Comparison of ENCODE assay signal across 23 cellular contexts in the genomic region with DNA sequence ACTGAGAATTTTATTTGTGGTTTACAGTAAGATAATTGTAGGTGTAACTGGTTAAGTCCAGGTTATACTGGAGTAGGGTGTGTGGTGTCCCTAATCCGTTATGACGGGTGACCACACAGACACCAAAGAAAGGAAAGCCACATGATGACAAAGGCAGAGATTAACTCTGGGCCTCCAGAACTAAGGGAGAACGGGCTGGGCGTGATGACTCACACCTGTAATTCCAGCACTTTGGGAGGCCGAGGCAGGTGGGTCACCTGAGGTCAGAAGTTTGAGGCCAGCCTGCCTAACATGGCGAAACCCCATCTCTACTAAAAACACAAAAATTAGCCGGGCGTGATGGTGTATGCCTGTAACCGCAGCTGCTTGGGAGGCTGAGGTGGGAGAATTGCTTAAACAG. TPM values are rescaled to one million over a fixed set of nuclear protein-coding genes. Genes with fewer than 3 reads are reported as not detected.
DNase-seq lines count a peak whose midpoint lies in the region; ATAC-seq lines count a peak whose summit lies in the region.
"Had no signal": no experiment of that assay in that cellular context is flagged by ENCODE, and none has a peak within 500 bp of the region (broad histone marks: within the 10 kb centered on the region; RNA-seq: fewer than 3 reads in every experiment).

No MANE protein-coding gene starts in this region.

- peak; percentile 25 for DNase-seq in H7
- peak; percentile 27 to 51 for DNase-seq in SJCRH30
- no peak for DNase-seq in activated CD8-positive, alpha-beta T cell treated with anti-CD3 and anti-CD28 coated beads, Interleukin-2, amount 10 ng/mL, durations not matched to agents 7 days and 5 days
- DNase-seq in NCI-H146 (lab: John Stamatoyannopoulos, UW): no peak
- DNase-seq: activated naive CD8-positive, alpha-beta T cell treated with anti-CD3 and anti-CD28 coated beads, Interleukin-2, amount 10 ng/mL, durations not matched to agents 7 days and 5 days; AML-193; GF-D8; NCI-H187; NCI-H2227 treated with DMSO at 0.1 percent for 48 hours; NCI-H774; SK-N-SH; stimulated activated naive CD8-positive, alpha-beta T cell treated with anti-CD3 and anti-CD28 coated beads, Interleukin-15, amount 100 ng/mL, for 72 hours; upper lobe of right lung had no signal

- ATAC-seq in activated CD8-positive, alpha-beta T cell treated with anti-CD3 and anti-CD28 coated beads, Interleukin-2, amount 10 ng/mL, durations not matched to agents 7 days and 5 days: no peak
- ATAC-seq in GM21825 (IDR thresholded peaks at IDR 0.05; ENCODE audit: unreplicated experiment) (no peak), HG02623 (IDR thresholded peaks at IDR 0.05; ENCODE audit: unreplicated experiment) (no peak)
- ATAC-seq: Panc1; stimulated activated naive CD8-positive, alpha-beta T cell treated with anti-CD3 and anti-CD28 coated beads, Interleukin-15, amount 100 ng/mL, for 72 hours; upper lobe of right lung had no signal

- no peaks in the 10 kb centered on the region for H3K36me3 Mint-ChIP-seq in activated CD8-positive, alpha-beta T cell treated with anti-CD3 and anti-CD28 coated beads, Interleukin-2, amount 10 ng/mL, durations not matched to agents 7 days and 5 days (ENCODE audit: low read depth)
- H3K36me3 Mint-ChIP-seq: activated naive CD8-positive, alpha-beta T cell treated with anti-CD3 and anti-CD28 coated beads, Interleukin-2, amount 10 ng/mL, durations not matched to agents 7 days and 5 days had no signal

- no peak overlapping the region for H3K27ac Mint-ChIP-seq in activated CD8-positive, alpha-beta T cell treated with anti-CD3 and anti-CD28 coated beads, Interleukin-2, amount 10 ng/mL, durations not matched to agents 7 days and 5 days
- H3K27ac Mint-ChIP-seq: activated naive CD8-positive, alpha-beta T cell treated with anti-CD3 and anti-CD28 coated beads, Interleukin-2, amount 10 ng/mL, durations not matched to agents 7 days and 5 days; dendritic cell treated with granulocyte-macrophage colony-stimulating factor and Interleukin-4, amounts not matched to agents 40 ng/mL and 50 ng/mL, for 4 days; progenitor cell of endocrine pancreas had no signal

- H3K4me1 ChIP-seq in SJCRH30: peaks cover 41% of the 10 kb centered on the region
- H3K4me1 ChIP-seq in esophagus (ENCODE audit: control insufficient read depth in 2 of 2, insufficient read depth in 2 of 2, low read length in 1 of 2): peaks cover 0 to 3% of the 10 kb centered on the region in 2 donors

- H3K4me3 Mint-ChIP-seq in activated CD8-positive, alpha-beta T cell treated with anti-CD3 and anti-CD28 coated beads, Interleukin-2, amount 10 ng/mL, durations not matched to agents 7 days and 5 days: no peak overlapping the region
- H3K4me3 Mint-ChIP-seq: activated naive CD8-positive, alpha-beta T cell treated with anti-CD3 and anti-CD28 coated beads, Interleukin-2, amount 10 ng/mL, durations not matched to agents 7 days and 5 days; dendritic cell treated with granulocyte-macrophage colony-stimulating factor and Interleukin-4, amounts not matched to agents 40 ng/mL and 50 ng/mL, for 4 days; neural crest cell; stimulated activated naive CD8-positive, alpha-beta T cell treated with anti-CD3 and anti-CD28 coated beads, Interleukin-15, amount 100 ng/mL, for 72 hours had no signal

- H3K27ac ChIP-seq in SJCRH30 (no peak overlapping the region), esophagus (ENCODE audit: low read depth in 2 of 2, low read length in 1 of 2) (peak overlapping the region; percentile 2 to 68), temporal lobe (ENCODE audit: low read depth, low read length) (peak overlapping the region; percentile 45)
- H3K27ac ChIP-seq: epithelial cell of prostate, upper lobe of right lung had no signal

- H3K9me3 ChIP-seq in SJCRH30 (replicated peaks) (no peaks in the 10 kb centered on the region), esophagus (ENCODE audit: control insufficient read depth in 2 of 2, insufficient read depth in 1 of 2, low read depth in 1 of 2, low read length in 1 of 2) (no peaks in the 10 kb centered on the region)
- H3K9me3 ChIP-seq: SK-N-SH, upper lobe of right lung had no signal

- CTCF ChIA-PET in activated CD8-positive, alpha-beta T cell treated with anti-CD3 and anti-CD28 coated beads, Interleukin-2, amount 10 ng/mL, durations not matched to agents 7 days and 5 days (lab: Charles Lee): no interaction called here

- no peaks in the 10 kb centered on the region for H3K9me3 Mint-ChIP-seq in activated CD8-positive, alpha-beta T cell treated with anti-CD3 and anti-CD28 coated beads, Interleukin-2, amount 10 ng/mL, durations not matched to agents 7 days and 5 days (ENCODE audit: insufficient read depth)
- H3K9me3 Mint-ChIP-seq: activated naive CD8-positive, alpha-beta T cell treated with anti-CD3 and anti-CD28 coated beads, Interleukin-2, amount 10 ng/mL, durations not matched to agents 7 days and 5 days; dendritic cell treated with granulocyte-macrophage colony-stimulating factor and Interleukin-4, amounts not matched to agents 40 ng/mL and 50 ng/mL, for 4 days; neural crest cell; stimulated activated naive CD8-positive, alpha-beta T cell treated with anti-CD3 and anti-CD28 coated beads, Interleukin-15, amount 100 ng/mL, for 72 hours had no signal

- H3K27me3 ChIP-seq in H7 (ENCODE audit: control insufficient read depth, insufficient read depth, low read length) (no peaks in the 10 kb centered on the region), SJCRH30 (no peaks in the 10 kb centered on the region), esophagus (ENCODE audit: control insufficient read depth in 1 of 2, insufficient read depth in 2 of 2, low read length in 2 of 2) (no peaks in the 10 kb centered on the region)
- H3K27me3 ChIP-seq: upper lobe of right lung had no signal

- H3K4me3 ChIP-seq in H7 (ENCODE audit: insufficient read depth, low read depth, low read length) (no peak overlapping the region), SJCRH30 (no peak overlapping the region), esophagus (ENCODE audit: low read depth in 1 of 2, low read length in 2 of 2) (no peak overlapping the region)
- H3K4me3 ChIP-seq: upper lobe of right lung had no signal

- no peaks in the 10 kb centered on the region for H3K27me3 Mint-ChIP-seq in activated CD8-positive, alpha-beta T cell treated with anti-CD3 and anti-CD28 coated beads, Interleukin-2, amount 10 ng/mL, durations not matched to agents 7 days and 5 days (ENCODE audit: low read depth)
- H3K27me3 Mint-ChIP-seq: stimulated activated naive CD8-positive, alpha-beta T cell treated with anti-CD3 and anti-CD28 coated beads, Interleukin-15, amount 100 ng/mL, for 72 hours had no signal

- H3K4me1 Mint-ChIP-seq in activated CD8-positive, alpha-beta T cell treated with anti-CD3 and anti-CD28 coated beads, Interleukin-2, amount 10 ng/mL, durations not matched to agents 7 days and 5 days (ENCODE audit: low read depth): peaks cover 2% of the 10 kb centered on the region
- H3K4me1 Mint-ChIP-seq: activated naive CD8-positive, alpha-beta T cell treated with anti-CD3 and anti-CD28 coated beads, Interleukin-2, amount 10 ng/mL, durations not matched to agents 7 days and 5 days; stimulated activated naive CD8-positive, alpha-beta T cell treated with anti-CD3 and anti-CD28 coated beads, Interleukin-15, amount 100 ng/mL, for 72 hours had no signal

- POLR2A ChIA-PET in activated CD8-positive, alpha-beta T cell treated with anti-CD3 and anti-CD28 coated beads, Interleukin-2, amount 10 ng/mL, durations not matched to agents 7 days and 5 days (lab: Charles Lee): no interaction called here

- H3K36me3 ChIP-seq in H7 (replicated peaks; ENCODE audit: control insufficient read depth, insufficient read depth, low read length): no peaks in the 10 kb centered on the region
- peaks cover 9% of the 10 kb centered on the region; the same call in 1 of the 2 replicates for H3K36me3 ChIP-seq in SJCRH30
- no peaks in the 10 kb centered on the region for H3K36me3 ChIP-seq in esophagus (ENCODE audit: control insufficient read depth in 2 of 2, insufficient read depth in 2 of 2, low read length in 1 of 2)
- H3K36me3 ChIP-seq: upper lobe of right lung had no signal

- WGBS in esophagus, 2 donors: 68% methylated on average over 9 of the region's 9 CpGs

RNA-seq across cellular contexts. Expression of gene FUT2, which starts 10.2 kb away (rescaled TPM):
- 0.78 and 1.8 TPM in 2 replicates for total RNA-seq in H7 (2014; rRNA removed; shearing (Covaris generic))
- total RNA-seq in SJCRH30 (2014; rRNA removed; shearing (Covaris generic)): 0.08 and 0.30 TPM in 2 replicates
- polyA plus RNA-seq in esophagus: 10 to 100 TPM; 34.5 to 51.8 TPM
- under 0.01 TPM for total RNA-seq in temporal lobe
- total RNA-seq in activated CD8-positive, alpha-beta T cell treated with anti-CD3 and anti-CD28 coated beads, Interleukin-2, amount 10 ng/mL, durations not matched to agents 7 days and 5 days: not detected
- total RNA-seq: activated naive CD8-positive, alpha-beta T cell treated with anti-CD3 and anti-CD28 coated beads, Interleukin-2, amount 10 ng/mL, durations not matched to agents 7 days and 5 days; neural crest cell had no signal
- polyA plus RNA-seq: SK-N-SH had no signal

RNA-seq across cellular contexts. Expression of gene NTN5, which starts 12.8 kb away (rescaled TPM):
- total RNA-seq in H7 (2014; rRNA removed; shearing (Covaris generic)): 0.15 TPM in 1 of 2 replicates, not detected in the other
- total RNA-seq in SJCRH30 (2014; rRNA removed; shearing (Covaris generic)): 151 and 155 TPM in 2 replicates
- polyA plus RNA-seq in esophagus: under 1 TPM; 0.25 to 0.39 TPM
- total RNA-seq in temporal lobe: not detected
- total RNA-seq in activated CD8-positive, alpha-beta T cell treated with anti-CD3 and anti-CD28 coated beads, Interleukin-2, amount 10 ng/mL, durations not matched to agents 7 days and 5 days: under 1 TPM; 0.55 to 0.78 TPM
- total RNA-seq: frontal cortex had no signal

RNA-seq across cellular contexts. Expression of gene MAMSTR, which starts 33.9 kb away (rescaled TPM):
- total RNA-seq in H7 (2014; rRNA removed; shearing (Covaris generic)): 1.7 and 2.4 TPM in 2 replicates
- 19.5 and 24.5 TPM in 2 replicates for total RNA-seq in SJCRH30 (2014; rRNA removed; shearing (Covaris generic))
- polyA plus RNA-seq in esophagus: 1 to 10 TPM in 1 of 2 donors, under 1 TPM in 1; 0.96 to 1.6 TPM
- 0.74 TPM for total RNA-seq in temporal lobe
- 1 to 10 TPM in 1 of 2 experiments, under 1 TPM in 1; 0.79 to 1.3 TPM for total RNA-seq in activated CD8-positive, alpha-beta T cell treated with anti-CD3 and anti-CD28 coated beads, Interleukin-2, amount 10 ng/mL, durations not matched to agents 7 days and 5 days

RNA-seq across cellular contexts. Expression of gene CA11, which starts 39.6 kb away (rescaled TPM):
- total RNA-seq in H7 (2014; rRNA removed; shearing (Covaris generic)): 10.8 and 24.0 TPM in 2 replicates
- total RNA-seq in SJCRH30 (2014; rRNA removed; shearing (Covaris generic)): 10.7 and 11.8 TPM in 2 replicates
- 10 to 100 TPM in 1 of 2 donors, 1 to 10 TPM in 1; 6.8 to 12.7 TPM for polyA plus RNA-seq in esophagus
- 5.2 TPM for total RNA-seq in temporal lobe
- total RNA-seq in activated CD8-positive, alpha-beta T cell treated with anti-CD3 and anti-CD28 coated beads, Interleukin-2, amount 10 ng/mL, durations not matched to agents 7 days and 5 days: 1 to 10 TPM; 5.2 to 6.3 TPM

RNA-seq across cellular contexts. Expression of gene DBP, which starts 48.4 kb away (rescaled TPM):
- 11.2 and 18.2 TPM in 2 replicates for total RNA-seq in H7 (2014; rRNA removed; shearing (Covaris generic))
- total RNA-seq in SJCRH30 (2014; rRNA removed; shearing (Covaris generic)): 23.9 and 24.4 TPM in 2 replicates
- 10 to 100 TPM in 1 of 2 donors, 1 to 10 TPM in 1; 8.9 to 13.3 TPM for polyA plus RNA-seq in esophagus
- 3.0 TPM for total RNA-seq in temporal lobe
- total RNA-seq in activated CD8-positive, alpha-beta T cell treated with anti-CD3 and anti-CD28 coated beads, Interleukin-2, amount 10 ng/mL, durations not matched to agents 7 days and 5 days: 10 to 100 TPM; 17.3 to 18.3 TPM

Comparison
In these comparisons a context has a peak if more than half of its experiments do, and no peak if none do; other contexts are left out.
1. DNase-seq: peak in H7 (single experiment) and SJCRH30 (2 of 2); none in activated CD8-positive, alpha-beta T cell treated with anti-CD3 and anti-CD28 coated beads, Interleukin-2, amount 10 ng/mL, durations not matched to agents 7 days and 5 days (single experiment) and NCI-H146 (single experiment).
2. RNA of gene NTN5, which starts 12.8 kb away (total RNA-seq): 151 to 155 TPM in SJCRH30; 0.55 to 0.78 TPM in activated CD8-positive, alpha-beta T cell treated with anti-CD3 and anti-CD28 coated beads, Interleukin-2, amount 10 ng/mL, durations not matched to agents 7 days and 5 days, 0.15 TPM in H7 and not detected in temporal lobe (single experiment); every median in the first group is over 10 times any median in the second.